ENCODE assay signal across 23 cellular contexts in the genomic region with DNA sequence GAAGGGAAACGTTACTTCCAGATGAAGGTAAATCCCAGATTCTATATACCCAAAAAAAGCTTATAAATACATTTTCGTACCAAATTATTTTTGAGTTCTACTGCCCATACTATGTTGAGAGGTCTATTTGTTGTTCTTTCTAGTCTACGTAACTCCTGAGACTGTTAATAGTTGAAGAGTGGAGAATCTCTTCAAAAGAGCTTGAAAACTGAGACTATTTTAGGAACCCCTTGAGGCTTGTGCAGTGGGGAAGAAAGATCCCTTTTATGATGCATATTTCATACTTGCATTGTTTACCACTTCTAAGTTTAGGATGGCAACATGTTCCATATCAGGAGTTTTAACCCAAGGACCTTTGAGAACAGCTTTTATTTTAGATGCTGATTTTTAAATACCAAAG.
"Had no signal": no experiment of that assay in that cellular context is flagged by ENCODE, and none has a peak within 500 bp of the region (broad histone marks: within the 10 kb centered on the region; RNA-seq: fewer than 3 reads in every experiment).

No MANE protein-coding gene starts in this region.

- H3K9me3 Mint-ChIP-seq: immature natural killer cell; memory B cell; natural killer cell treated with Interleukin-12 subunit alpha and Interleukin-12 subunit beta and Interleukin-15 and Interleukin-18, amount 100 ng/mL, for 72 hours; neural crest cell had no signal

- H3K9me3 ChIP-seq: esophagus muscularis mucosa, neutrophil, right lobe of liver, stomach, thyroid gland, vagina had no signal

- H3K27ac ChIP-seq: coronary artery, esophagus muscularis mucosa, foreskin keratinocyte, neutrophil, parathyroid adenoma, right lobe of liver, stomach, thyroid gland, vagina had no signal

- DNase-seq: dermis blood vessel endothelial cell; effector memory CD4-positive, alpha-beta T cell; foreskin keratinocyte; glutamatergic neuron; hypothalamus; immature natural killer cell; right lobe of liver; small intestine; stimulated activated CD4-positive, alpha-beta T cell treated with anti-CD3 and anti-CD28 coated beads, Interleukin-15, amount 100 ng/mL, for 24 hours; stimulated activated CD4-positive, alpha-beta T cell treated with anti-CD3 and anti-CD28 coated beads, Interleukin-2, amount 100 ng/mL, for 48 hours; stimulated activated naive CD4-positive, alpha-beta T cell; stomach; thyroid gland had no signal

- ATAC-seq: foreskin keratinocyte; natural killer cell treated with Interleukin-12 subunit alpha and Interleukin-12 subunit beta and Interleukin-15 and Interleukin-18, amount 100 ng/mL, for 72 hours; right lobe of liver had no signal

- H3K27me3 Mint-ChIP-seq: memory B cell; natural killer cell treated with Interleukin-12 subunit alpha and Interleukin-12 subunit beta and Interleukin-15 and Interleukin-18, amount 100 ng/mL, for 72 hours; progenitor cell of endocrine pancreas had no signal

- H3K4me3 Mint-ChIP-seq: immature natural killer cell, memory B cell, neural crest cell had no signal

- H3K27me3 ChIP-seq: esophagus muscularis mucosa, foreskin keratinocyte, neutrophil, right lobe of liver, stomach, thyroid gland, vagina had no signal

- H3K4me1 ChIP-seq: parathyroid adenoma, right lobe of liver had no signal

- H3K9ac ChIP-seq: parathyroid adenoma had no signal

- H3K4me3 ChIP-seq: coronary artery, esophagus muscularis mucosa, lung, right lobe of liver, stomach, thyroid gland, vagina had no signal

- H3K36me3 Mint-ChIP-seq: natural killer cell treated with Interleukin-12 subunit alpha and Interleukin-12 subunit beta and Interleukin-15 and Interleukin-18, amount 100 ng/mL, for 72 hours had no signal

- H3K36me3 ChIP-seq: esophagus muscularis mucosa, neutrophil, right lobe of liver, stomach, thyroid gland, vagina had no signal
